2 cellular contexts compared by ENCODE assay signal in the genomic region with DNA sequence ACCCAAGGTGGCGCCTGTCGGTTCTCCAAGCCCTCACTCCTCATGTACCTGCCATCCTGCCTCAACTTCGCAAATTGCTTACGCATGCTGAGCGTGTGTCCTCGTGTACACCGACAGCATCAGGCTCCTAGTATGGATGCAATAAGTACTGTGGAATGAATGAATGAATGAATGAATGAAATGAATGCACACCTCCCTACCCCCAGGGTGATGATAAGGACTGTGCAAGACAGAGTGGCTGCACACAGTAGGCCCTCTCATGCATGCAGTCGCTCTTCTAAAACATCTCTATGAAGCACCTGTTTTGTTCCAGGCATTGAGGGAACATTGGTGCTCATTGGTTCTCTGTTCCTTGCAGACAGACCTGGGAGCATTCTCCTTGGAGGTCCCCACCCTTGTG.
TF ChIP-seq lines count a peak whose summit lies in the region.

No MANE protein-coding gene starts in this region.

TF ChIP-seq in HEK293, 187 proteins besides CTCF, POLR2A, EP300 and RAD21:
- TF ChIP-seq ZNF132 (tag by site-specific recombination; IDR thresholded peaks at IDR 0.05; ENCODE audit: borderline replicate concordance) (no peak), ZNF623 (tag by site-specific recombination; IDR thresholded peaks at IDR 0.05) (no peak), ZNF670 (tag by site-specific recombination; IDR thresholded peaks at IDR 0.05; ENCODE audit: low read depth) (no peak), ZNF24 (tag by site-specific recombination; IDR thresholded peaks at IDR 0.05) (peak; percentile 68; the same call in 1 of the 2 replicates), ZNF701 (tag by site-specific recombination; IDR thresholded peaks at IDR 0.05) (no peak), MZF1 (tag by site-specific recombination; IDR thresholded peaks at IDR 0.05; ENCODE audit: borderline replicate concordance) (no peak)
- TF ChIP-seq, protein P1, sequence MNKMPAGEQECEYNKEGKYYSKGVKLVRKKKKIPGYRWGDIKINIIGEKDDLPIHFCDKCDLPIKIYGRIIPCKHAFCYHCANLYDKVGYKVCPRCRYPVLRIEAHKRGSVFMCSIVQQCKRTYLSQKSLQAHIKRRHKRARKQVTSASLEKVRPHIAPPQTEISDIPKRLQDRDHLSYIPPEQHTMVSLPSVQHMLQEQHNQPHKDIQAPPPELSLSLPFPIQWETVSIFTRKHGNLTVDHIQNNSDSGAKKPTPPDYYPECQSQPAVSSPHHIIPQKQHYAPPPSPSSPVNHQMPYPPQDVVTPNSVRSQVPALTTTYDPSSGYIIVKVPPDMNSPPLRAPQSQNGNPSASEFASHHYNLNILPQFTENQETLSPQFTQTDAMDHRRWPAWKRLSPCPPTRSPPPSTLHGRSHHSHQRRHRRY (tag by site-specific recombination; IDR thresholded peaks at IDR 0.05), result no peak
- TF ChIP-seq, protein P2, sequence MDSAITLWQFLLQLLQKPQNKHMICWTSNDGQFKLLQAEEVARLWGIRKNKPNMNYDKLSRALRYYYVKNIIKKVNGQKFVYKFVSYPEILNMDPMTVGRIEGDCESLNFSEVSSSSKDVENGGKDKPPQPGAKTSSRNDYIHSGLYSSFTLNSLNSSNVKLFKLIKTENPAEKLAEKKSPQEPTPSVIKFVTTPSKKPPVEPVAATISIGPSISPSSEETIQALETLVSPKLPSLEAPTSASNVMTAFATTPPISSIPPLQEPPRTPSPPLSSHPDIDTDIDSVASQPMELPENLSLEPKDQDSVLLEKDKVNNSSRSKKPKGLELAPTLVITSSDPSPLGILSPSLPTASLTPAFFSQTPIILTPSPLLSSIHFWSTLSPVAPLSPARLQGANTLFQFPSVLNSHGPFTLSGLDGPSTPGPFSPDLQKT (IDR thresholded peaks at IDR 0.05; ENCODE audit: borderline replicate concordance, low read depth, low read length), result no peak

TF ChIP-seq in H1, 55 proteins besides CTCF, POLR2A, EP300 and RAD21:
- TF ChIP-seq NANOG (IDR thresholded peaks at IDR 0.05; ENCODE audit: insufficient read depth, low read depth, low read length, poor library complexity, severe bottlenecking) (no peak), GABPA (IDR thresholded peaks at IDR 0.05; ENCODE audit: borderline replicate concordance, insufficient read depth, low read length) (no peak), TEAD4 (IDR thresholded peaks at IDR 0.05; ENCODE audit: low read depth, low read length) (no peak), TCF12 (IDR thresholded peaks at IDR 0.05; ENCODE audit: low read depth, low read length) (no peak), KDM5A (IDR thresholded peaks at IDR 0.05; ENCODE audit: low read length) (no peak), POU5F1 (IDR thresholded peaks at IDR 0.05; ENCODE audit: low read depth, low read length) (no peak), GTF2F1 (IDR thresholded peaks at IDR 0.05; ENCODE audit: borderline replicate concordance, low read depth, low read length) (no peak), BACH1 (IDR thresholded peaks at IDR 0.05; ENCODE audit: low read length) (no peak), YY1 (IDR thresholded peaks at IDR 0.05; ENCODE audit: low read depth, low read length) (no peak), SRF (IDR thresholded peaks at IDR 0.05; ENCODE audit: low read depth, low read length) (no peak), SIX5 (IDR thresholded peaks at IDR 0.05; ENCODE audit: low read depth, low read length) (no peak)
